34 cellular contexts compared by ENCODE assay signal in the genomic region with DNA sequence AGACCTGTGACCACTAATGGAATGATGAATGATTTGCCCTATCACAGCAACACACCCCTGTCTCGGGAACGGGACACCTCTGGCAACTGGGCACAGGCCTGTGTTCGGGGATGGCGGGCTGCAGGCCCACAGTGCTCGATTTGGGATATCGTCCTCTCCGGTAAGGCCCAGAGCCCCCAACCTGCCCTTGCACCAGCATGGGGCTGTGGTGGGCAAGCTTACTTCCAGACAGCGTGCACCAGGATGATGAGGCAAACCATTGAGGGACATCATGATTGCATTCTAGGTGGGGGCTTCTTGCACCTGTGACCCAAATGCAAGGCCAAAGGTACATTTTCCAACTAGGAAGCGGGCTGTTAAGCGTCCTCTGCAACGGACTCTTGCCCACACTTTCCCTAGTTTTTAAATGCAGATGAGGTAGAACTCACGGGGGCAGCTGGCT.
"Had no signal": no experiment of that assay in that cellular context is flagged by ENCODE, and none has a peak within 500 bp of the region (broad histone marks: within the 10 kb centered on the region; RNA-seq: fewer than 3 reads in every experiment).

No MANE protein-coding gene starts in this region.

- DNase-seq: activated B cell treated with CpG ODN at 0.5 μM for 24 hours; activated CD4-positive, alpha-beta T cell treated with anti-CD3 and anti-CD28 coated beads for 48 hours; activated CD4-positive, alpha-beta T cell treated with anti-CD3 and anti-CD28 coated beads, Interleukin-2, amount 50 U/mL, for 1 hour; activated CD4-positive, alpha-beta T cell treated with anti-CD3 and anti-CD28 coated beads, Interleukin-2, amount 50 U/mL, for 48 hours; activated CD8-positive, alpha-beta memory T cell treated with anti-CD3 and anti-CD28 coated beads, Interleukin-2, amount 50 U/mL, for 48 hours; activated effector memory CD4-positive, alpha-beta T cell treated with anti-CD3 and anti-CD28 coated beads, Interleukin-2, amount 50 U/mL, for 16 hours; activated naive CD4-positive, alpha-beta T cell treated with anti-CD3 and anti-CD28 coated beads for 36 hours; activated naive CD8-positive, alpha-beta T cell treated with anti-CD3 and anti-CD28 coated beads, Interleukin-2, amount 50 U/mL, for 24 hours; activated T-cell treated with anti-CD3 and anti-CD28 coated beads for 4 hours; activated T-cell treated with anti-CD3 and anti-CD28 coated beads, Interleukin-2, amount 50 U/mL, for 48 hours; adrenal gland; central memory CD4-positive, alpha-beta T cell; cerebellar nuclear complex; colonic mucosa; dorsolateral prefrontal cortex; effector memory CD4-positive, alpha-beta T cell; endodermal cell; foreskin fibroblast; T-helper 1 cell; T-helper 17 cell; T1000; WERI-Rb-1 had no signal

- H3K36me3 Mint-ChIP-seq: activated naive CD4-positive, alpha-beta T cell treated with anti-CD3 and anti-CD28 coated beads, Interleukin-2, amount 50 U/mL, for 24 hours; activated naive CD8-positive, alpha-beta T cell treated with anti-CD3 and anti-CD28 coated beads for 36 hours; brain had no signal

- H3K4me1 ChIP-seq: adrenal gland, ascending aorta, breast epithelium, colonic mucosa had no signal

- H3K4me1 Mint-ChIP-seq: activated naive CD4-positive, alpha-beta T cell treated with anti-CD3 and anti-CD28 coated beads, Interleukin-2, amount 50 U/mL, for 24 hours; endodermal cell had no signal

- H3K9me3 ChIP-seq: adrenal gland, ascending aorta, breast epithelium, colonic mucosa had no signal

- H3K27ac ChIP-seq: adrenal gland, ascending aorta, breast epithelium, cardiac muscle cell, colonic mucosa, WERI-Rb-1 had no signal

- H3K4me3 ChIP-seq: adrenal gland, ascending aorta, breast epithelium, cardiac muscle cell, colonic mucosa, dorsolateral prefrontal cortex had no signal

- H3K27ac Mint-ChIP-seq: activated B cell treated with CpG ODN at 0.5 μM for 24 hours; activated naive CD4-positive, alpha-beta T cell treated with anti-CD3 and anti-CD28 coated beads for 36 hours; activated naive CD4-positive, alpha-beta T cell treated with anti-CD3 and anti-CD28 coated beads, Interleukin-2, amount 50 U/mL, for 24 hours; activated naive CD8-positive, alpha-beta T cell treated with anti-CD3 and anti-CD28 coated beads for 36 hours; activated naive CD8-positive, alpha-beta T cell treated with anti-CD3 and anti-CD28 coated beads, Interleukin-2, amount 50 U/mL, for 24 hours; activated T-helper 2 cell treated with anti-CD3 and anti-CD28 coated beads, Interferon-gamma antibody, Interleukin-2, Interleukin-4, amounts not matched to agents 10 μg/mL and 5 μg/mL and 100 μg/mL, durations not matched to agents 14 hours and 24 hours and 36 hours; brain; dendritic cell treated with granulocyte-macrophage colony-stimulating factor and Interleukin-4, amounts not matched to agents 40 ng/mL and 50 ng/mL, for 4 days; endodermal cell; T-helper 17 cell; T-helper 2 cell treated with Interferon-gamma antibody and Interleukin-4, amounts not matched to agents 5 μg/mL and 100 μg/mL, for 36 hours had no signal

- ATAC-seq: activated CD4-positive, CD25-positive, alpha-beta regulatory T cell treated with anti-CD3 and anti-CD28 coated beads, Interleukin-2, amount 50 U/mL, for 24 hours; esophagus mucosa; T-helper 17 cell had no signal

- H3K27me3 ChIP-seq: adrenal gland, ascending aorta, breast epithelium, cardiac muscle cell, colonic mucosa, dorsolateral prefrontal cortex had no signal

- H3K9me3 Mint-ChIP-seq: activated B cell treated with CpG ODN at 0.5 μM for 24 hours; activated naive CD4-positive, alpha-beta T cell treated with anti-CD3 and anti-CD28 coated beads for 36 hours; activated naive CD4-positive, alpha-beta T cell treated with anti-CD3 and anti-CD28 coated beads, Interleukin-2, amount 50 U/mL, for 24 hours; activated naive CD8-positive, alpha-beta T cell treated with anti-CD3 and anti-CD28 coated beads for 36 hours; activated naive CD8-positive, alpha-beta T cell treated with anti-CD3 and anti-CD28 coated beads, Interleukin-2, amount 50 U/mL, for 24 hours; activated T-helper 1 cell treated with anti-CD3 and anti-CD28 coated beads, Interleukin-12 subunit alpha, Interleukin-12 subunit beta, Interleukin-2, Interleukin-4 antibody, amounts not matched to agents 30 ng/mL and 10 ng/mL and 1 ng/mL, durations not matched to agents 14 hours and 24 hours and 36 hours; activated T-helper 2 cell treated with anti-CD3 and anti-CD28 coated beads, Interferon-gamma antibody, Interleukin-2, Interleukin-4, amounts not matched to agents 10 μg/mL and 5 μg/mL and 100 μg/mL, durations not matched to agents 14 hours and 24 hours and 36 hours; brain; dendritic cell treated with granulocyte-macrophage colony-stimulating factor and Interleukin-4, amounts not matched to agents 40 ng/mL and 50 ng/mL, for 4 days; endodermal cell; T-helper 2 cell treated with Interferon-gamma antibody and Interleukin-4, amounts not matched to agents 5 μg/mL and 100 μg/mL, for 36 hours had no signal

- H3K27me3 Mint-ChIP-seq: activated B cell treated with CpG ODN at 0.5 μM for 24 hours; activated naive CD4-positive, alpha-beta T cell treated with anti-CD3 and anti-CD28 coated beads, Interleukin-2, amount 50 U/mL, for 24 hours; activated naive CD8-positive, alpha-beta T cell treated with anti-CD3 and anti-CD28 coated beads for 36 hours; dendritic cell treated with granulocyte-macrophage colony-stimulating factor and Interleukin-4, amounts not matched to agents 40 ng/mL and 50 ng/mL, for 4 days had no signal

- H3K4me3 Mint-ChIP-seq: activated B cell treated with CpG ODN at 0.5 μM for 24 hours; activated naive CD4-positive, alpha-beta T cell treated with anti-CD3 and anti-CD28 coated beads for 36 hours; activated naive CD4-positive, alpha-beta T cell treated with anti-CD3 and anti-CD28 coated beads, Interleukin-2, amount 50 U/mL, for 24 hours; activated naive CD8-positive, alpha-beta T cell treated with anti-CD3 and anti-CD28 coated beads for 36 hours; activated naive CD8-positive, alpha-beta T cell treated with anti-CD3 and anti-CD28 coated beads, Interleukin-2, amount 50 U/mL, for 24 hours; activated T-helper 1 cell treated with anti-CD3 and anti-CD28 coated beads, Interleukin-12 subunit alpha, Interleukin-12 subunit beta, Interleukin-2, Interleukin-4 antibody, amounts not matched to agents 30 ng/mL and 10 ng/mL and 1 ng/mL, durations not matched to agents 14 hours and 24 hours and 36 hours; brain; dendritic cell treated with granulocyte-macrophage colony-stimulating factor and Interleukin-4, amounts not matched to agents 40 ng/mL and 50 ng/mL, for 4 days; endodermal cell; T-helper 17 cell; T-helper 2 cell treated with Interferon-gamma antibody and Interleukin-4, amounts not matched to agents 5 μg/mL and 100 μg/mL, for 36 hours had no signal

- H3K36me3 ChIP-seq: adrenal gland, ascending aorta, breast epithelium, cardiac muscle cell, colonic mucosa, WERI-Rb-1 had no signal
